ENCODE assay signal across 17 cellular contexts in genomic region chr7:51062222-51062987, GRCh38.
DNase-seq lines count a peak whose midpoint lies in the region; ATAC-seq, FAIRE-seq and TF ChIP-seq lines count a peak whose summit lies in the region.
"Had no signal": no experiment of that assay in that cellular context is flagged by ENCODE, and none has a peak within 500 bp of the region (broad histone marks: within the 10 kb centered on the region; RNA-seq: fewer than 3 reads in every experiment).

No MANE protein-coding gene starts in this region.

- H3K27ac Mint-ChIP-seq in progenitor cell of endocrine pancreas: peak overlapping the region; percentile 42
- H3K27ac Mint-ChIP-seq: activated naive CD4-positive, alpha-beta T cell treated with anti-CD3 and anti-CD28 coated beads, Interleukin-2, amount 10 ng/mL, durations not matched to agents 7 days and 5 days; brain had no signal

- no peaks in the 10 kb centered on the region for H3K27me3 Mint-ChIP-seq in progenitor cell of endocrine pancreas

- TF ChIP-seq CTCF in epithelial cell of esophagus (IDR thresholded peaks at IDR 0.05; ENCODE audit: insufficient read depth, low read depth, low read length, missing control alignments): no peak
- no peak for TF ChIP-seq CTCF in progenitor cell of endocrine pancreas (IDR thresholded peaks at IDR 0.05; ENCODE audit: unreplicated experiment)

- H3K4me1 Mint-ChIP-seq in progenitor cell of endocrine pancreas (ENCODE audit: low read depth): peaks cover 22% of the 10 kb centered on the region
- H3K4me1 Mint-ChIP-seq: activated naive CD4-positive, alpha-beta T cell treated with anti-CD3 and anti-CD28 coated beads, Interleukin-2, amount 10 ng/mL, durations not matched to agents 7 days and 5 days had no signal

- in situ Hi-C loops in G401 (cut with HindIII; ENCODE audit: low sequenced_read_pairs): no loop called here

- H3K9me3 Mint-ChIP-seq in progenitor cell of endocrine pancreas (ENCODE audit: low read depth): no peaks in the 10 kb centered on the region
- H3K9me3 Mint-ChIP-seq: activated naive CD4-positive, alpha-beta T cell treated with anti-CD3 and anti-CD28 coated beads, Interleukin-2, amount 10 ng/mL, durations not matched to agents 7 days and 5 days had no signal

- no peak for ATAC-seq in GM18909 (IDR thresholded peaks at IDR 0.05; ENCODE audit: poor library complexity, unreplicated experiment)

- H3K4me3 Mint-ChIP-seq in progenitor cell of endocrine pancreas (ENCODE audit: low read depth): no peak overlapping the region
- H3K4me3 Mint-ChIP-seq: activated naive CD4-positive, alpha-beta T cell treated with anti-CD3 and anti-CD28 coated beads, Interleukin-2, amount 10 ng/mL, durations not matched to agents 7 days and 5 days; brain had no signal

- no peaks in the 10 kb centered on the region for H3K36me3 Mint-ChIP-seq in progenitor cell of endocrine pancreas (ENCODE audit: insufficient read depth)
- H3K36me3 Mint-ChIP-seq: activated naive CD4-positive, alpha-beta T cell treated with anti-CD3 and anti-CD28 coated beads, Interleukin-2, amount 10 ng/mL, durations not matched to agents 7 days and 5 days; brain had no signal

- no peak overlapping the region for H3K4me3 ChIP-seq in epithelial cell of esophagus (ENCODE audit: low read length)
- H3K4me3 ChIP-seq: smooth muscle cell, vagina had no signal

- DNase-seq in G401 (ENCODE audit: low spot score): peak; percentile 50
- DNase-seq in NCI-H2029 treated with DMSO at 0.1 percent for 48 hours (lab: John Stamatoyannopoulos, UW): peak; percentile 43
- peak; percentile 26 for DNase-seq in epithelial cell of esophagus (ENCODE audit: low read depth)
- no peak for DNase-seq in progenitor cell of endocrine pancreas (ENCODE audit: low spot score, unreplicated experiment)
- no peak for DNase-seq in activated CD8-positive, alpha-beta memory T cell treated with anti-CD3 and anti-CD28 coated beads, Interleukin-2, amount 50 U/mL, for 4 hours
- DNase-seq in HTR-8/SVneo (ENCODE audit: insufficient read length, low spot score): no peak
- DNase-seq: activated naive CD4-positive, alpha-beta T cell treated with anti-CD3 and anti-CD28 coated beads, Interleukin-2, amount 10 ng/mL, durations not matched to agents 7 days and 5 days; DMS153; effector CD8-positive, alpha-beta T cell; H7; NCI-H1092 treated with DMSO at 0.1 percent for 48 hours; stimulated activated naive CD4-positive, alpha-beta T cell; T-helper 2 cell had no signal

- no peak for FAIRE-seq in HTR-8/SVneo (lab: Jason Lieb, UNC)

Comparison
In these comparisons a context has a peak if more than half of its experiments do, and no peak if none do; other contexts are left out.
1. DNase-seq: peak in G401 (single experiment), NCI-H2029 treated with DMSO at 0.1 percent for 48 hours (single experiment) and epithelial cell of esophagus (single experiment); none in progenitor cell of endocrine pancreas (single experiment), activated CD8-positive, alpha-beta memory T cell treated with anti-CD3 and anti-CD28 coated beads, Interleukin-2, amount 50 U/mL, for 4 hours (single experiment) and HTR-8/SVneo (single experiment).